Comparison of ENCODE assay signal across 23 cellular contexts in genomic region chrX:155949098-155949497, GRCh38. TPM values are rescaled to one million over a fixed set of nuclear protein-coding genes. Genes with fewer than 3 reads are reported as not detected.
A peak's percentile ranks its signal among the peaks of the same experiment; 100 is the strongest.
DNase-seq lines count a peak whose midpoint lies in the region; FAIRE-seq and TF ChIP-seq lines count a peak whose summit lies in the region.
"Had no signal": no experiment of that assay in that cellular context is flagged by ENCODE, and none has a peak within 500 bp of the region (broad histone marks: within the 10 kb centered on the region; RNA-seq: fewer than 3 reads in every experiment).

No MANE protein-coding gene starts in this region.

- no peak overlapping the region for H3K4me2 ChIP-seq in keratinocyte (ENCODE audit: control insufficient read depth, extremely low read depth, insufficient read depth, low read depth, low read length)
- H3K4me2 ChIP-seq: BLaER1 had no signal

- TF ChIP-seq CTCF in bronchial epithelial cell (IDR thresholded peaks at IDR 0.05; ENCODE audit: insufficient read depth, low read length, severe bottlenecking) (no peak), keratinocyte (optimal IDR thresholded peaks at IDR 0.05 in 1 of 3, IDR thresholded peaks at IDR 0.05 in 1 of 3, conservative IDR thresholded peaks at IDR 0.05 in 1 of 3; ENCODE audit: extremely low read depth in 1 of 3, insufficient read depth in 2 of 3, low read length in 3 of 3) (no peak), lower leg skin (IDR thresholded peaks at IDR 0.05) (no peak), tibial nerve (IDR thresholded peaks at IDR 0.05) (no peak)

- no peak overlapping the region for H3K27ac Mint-ChIP-seq in T-helper 2 cell treated with Interferon-gamma antibody and Interleukin-4, amounts not matched to agents 5 μg/mL and 100 μg/mL, for 36 hours
- H3K27ac Mint-ChIP-seq: CD4-positive, alpha-beta T cell had no signal

- no peaks in the 10 kb centered on the region for H4K20me1 ChIP-seq in keratinocyte (ENCODE audit: control insufficient read depth, extremely low read depth, insufficient read depth, low read length)
- H4K20me1 ChIP-seq: BLaER1 had no signal

- no peaks in the 10 kb centered on the region for H3K9me1 ChIP-seq in keratinocyte (ENCODE audit: control insufficient read depth, extremely low read depth, insufficient read depth, low read length)

- H3K79me2 ChIP-seq in keratinocyte (ENCODE audit: control insufficient read depth, insufficient read depth, low read length), result no peaks in the 10 kb centered on the region

- H2AFZ ChIP-seq in keratinocyte (ENCODE audit: control insufficient read depth, low read length), result no peak overlapping the region

- H3K36me3 ChIP-seq in bronchial epithelial cell (ENCODE audit: control insufficient read depth, insufficient read depth, low read length) (no peaks in the 10 kb centered on the region), keratinocyte (ENCODE audit: control insufficient read depth in 2 of 2, extremely low read depth in 1 of 2, insufficient read depth in 2 of 2, low read length in 2 of 2) (no peaks in the 10 kb centered on the region), tibial nerve (peaks cover 0 to 15% (median 0%) of the 10 kb centered on the region in 3 donors)

- H3K4me1 Mint-ChIP-seq in T-helper 2 cell treated with Interferon-gamma antibody and Interleukin-4, amounts not matched to agents 5 μg/mL and 100 μg/mL, for 36 hours (ENCODE audit: low read depth), result no peaks in the 10 kb centered on the region

- H3K27me3 ChIP-seq in bronchial epithelial cell (ENCODE audit: control insufficient read depth, insufficient read depth, low read length), result no peaks in the 10 kb centered on the region
- no peaks in the 10 kb centered on the region for H3K27me3 ChIP-seq in keratinocyte (ENCODE audit: control insufficient read depth, extremely low read depth, insufficient read depth, low read length)
- no peaks in the 10 kb centered on the region for H3K27me3 ChIP-seq in tibial nerve

- H3K9me3 ChIP-seq in keratinocyte (ENCODE audit: control insufficient read depth, low read depth, low read length), result no peaks in the 10 kb centered on the region
- no peaks in the 10 kb centered on the region for H3K9me3 ChIP-seq in tibial nerve
- H3K9me3 ChIP-seq: BLaER1 had no signal

- no peak for TF ChIP-seq EP300 in tibial nerve (IDR thresholded peaks at IDR 0.05)

- peaks cover 7% of the 10 kb centered on the region for H3K36me3 Mint-ChIP-seq in T-helper 2 cell treated with Interferon-gamma antibody and Interleukin-4, amounts not matched to agents 5 μg/mL and 100 μg/mL, for 36 hours (ENCODE audit: low read depth)

- no peak overlapping the region for H3K4me3 Mint-ChIP-seq in T-helper 2 cell treated with Interferon-gamma antibody and Interleukin-4, amounts not matched to agents 5 μg/mL and 100 μg/mL, for 36 hours
- H3K4me3 Mint-ChIP-seq: CD4-positive, alpha-beta T cell had no signal

- 42 to 47% methylated on average over 2 of the region's 2 CpGs for WGBS in lower leg skin, 2 donors
- WGBS in tibial nerve, 2 donors, result 53 to 55% methylated on average over 2 of the region's 2 CpGs

- no peak overlapping the region for H3K4me3 ChIP-seq in bronchial epithelial cell (ENCODE audit: low read depth, low read length)
- no peak overlapping the region for H3K4me3 ChIP-seq in keratinocyte (ENCODE audit: control insufficient read depth in 2 of 3, extremely low read depth in 1 of 3, insufficient read depth in 2 of 3, low read depth in 1 of 3, low read length in 3 of 3)
- H3K4me3 ChIP-seq in lower leg skin (ENCODE audit: low read depth, poor library complexity, severe bottlenecking), result no peak overlapping the region
- no peak overlapping the region for H3K4me3 ChIP-seq in tibial nerve
- H3K4me3 ChIP-seq: BLaER1 had no signal

- no peaks in the 10 kb centered on the region for H3K27me3 Mint-ChIP-seq in T-helper 2 cell treated with Interferon-gamma antibody and Interleukin-4, amounts not matched to agents 5 μg/mL and 100 μg/mL, for 36 hours (ENCODE audit: low read depth)
- H3K27me3 Mint-ChIP-seq: CD4-positive, alpha-beta T cell had no signal

- TF ChIP-seq POLR2A in lower leg skin (IDR thresholded peaks at IDR 0.05) (no peak), tibial nerve (IDR thresholded peaks at IDR 0.05) (no peak)

- intact Hi-C loops in lower leg skin (cut with DNase I; ENCODE audit: low total_unique reads), result no loop called here

- FAIRE-seq in bronchial epithelial cell (lab: Jason Lieb, UNC), result no peak
- peak; percentile 79 for FAIRE-seq in keratinocyte (lab: Jason Lieb, UNC)
- FAIRE-seq: H54, RCC 7860 had no signal

- H3K9me3 Mint-ChIP-seq in T-helper 2 cell treated with Interferon-gamma antibody and Interleukin-4, amounts not matched to agents 5 μg/mL and 100 μg/mL, for 36 hours, result no peaks in the 10 kb centered on the region

- peak overlapping the region; percentile 3 for H3K27ac ChIP-seq in keratinocyte (ENCODE audit: control insufficient read depth, insufficient read depth, low read length)
- no peak overlapping the region for H3K27ac ChIP-seq in tibial nerve
- H3K27ac ChIP-seq: 22Rv1, BLaER1 had no signal

- H3K4me1 ChIP-seq in keratinocyte (ENCODE audit: control insufficient read depth, extremely low read depth, insufficient read depth, low read length) (peaks cover 8% of the 10 kb centered on the region), tibial nerve (no peaks in the 10 kb centered on the region)
- H3K4me1 ChIP-seq: BLaER1 had no signal

- DNase-seq in DMS 273 (lab: John Stamatoyannopoulos, UW; ENCODE audit: unreplicated experiment) (peak; percentile 21), DMS 273 treated with DMSO at 0.1 percent for 48 hours (lab: John Stamatoyannopoulos, UW) (no peak), NCI-H2171 treated with DMSO at 0.1 percent for 48 hours (lab: John Stamatoyannopoulos, UW) (peak; percentile 77), bronchial epithelial cell (ENCODE audit: low read depth) (peak; percentile 80), keratinocyte (ENCODE audit: low read depth, low spot score) (peak; percentile 13), lower leg skin (ENCODE audit: low spot score in 2 of 2) (no peak), tibial nerve (ENCODE audit: low spot score in 2 of 2) (no peak)
- no peak for DNase-seq in T-helper 2 cell treated with Interferon-gamma antibody and Interleukin-4, amounts not matched to agents 5 μg/mL and 100 μg/mL, for 36 hours (ENCODE audit: low spot score)
- DNase-seq: ACHN; Calu3; CD4-positive, alpha-beta T cell; DMS53; Karpas-422; NCI-H1436; NCI-H187 treated with DMSO at 0.1 percent for 48 hours; NCI-H526; OCI-M1; Right ventricle myocardium superior had no signal

- dilution Hi-C loops in keratinocyte (cut with MboI; ENCODE audit: extremely low pct_ligation_motif_present, low sequenced_read_pairs), result no loop called here

- H3K9ac ChIP-seq in keratinocyte (ENCODE audit: control insufficient read depth, extremely low read depth, insufficient read depth, low read length), result no peak overlapping the region
- H3K9ac ChIP-seq: BLaER1 had no signal

RNA-seq across cellular contexts. Expression of gene IL9R, which starts 48.4 kb away (rescaled TPM):
- 0.13 TPM in 1 of 2 replicates, not detected in the other for total RNA-seq in bronchial epithelial cell
- 0.35 to 0.45 TPM (median 0.40 TPM) in 3 replicates for polyA plus RNA-seq in keratinocyte
- polyA plus RNA-seq in keratinocyte (2011; ENCODE audit: low read depth), result not detected
- polyA plus RNA-seq in keratinocyte (2011; cell fraction: cytosol; rRNA removed), result 0.43 and 0.57 TPM in 2 replicates
- polyA plus RNA-seq in keratinocyte (2011; cell fraction: nucleus; rRNA removed), result 0.61 and 2.4 TPM in 2 replicates
- polyA plus RNA-seq in keratinocyte (2012; ENCODE audit: low replicate concordance), result 0.13 and 0.33 TPM in 2 replicates
- 0.62 to 1.2 TPM (median 1.0 TPM) in 3 replicates for polyA minus RNA-seq in keratinocyte
- polyA minus RNA-seq in keratinocyte (2011; cell fraction: cytosol; rRNA and poly(A)+ RNA removed), result not detected
- polyA minus RNA-seq in keratinocyte (2011; cell fraction: nucleus; rRNA and poly(A)+ RNA removed), result 0.74 and 0.78 TPM in 2 replicates
- under 1 TPM in 2 of 4 donors, not detected in 2; 0.26 to 0.27 TPM for total RNA-seq in lower leg skin
- total RNA-seq in tibial nerve, result under 1 TPM in 2 of 4 donors, not detected in 2; 0.39 to 0.44 TPM
- total RNA-seq: Calu3, M059J, Right ventricle myocardium superior had no signal

Comparison
In these comparisons a context has a peak if more than half of its experiments do, and no peak if none do; other contexts are left out.
1. DNase-seq: peak in DMS 273 (single experiment), NCI-H2171 treated with DMSO at 0.1 percent for 48 hours (single experiment), bronchial epithelial cell (single experiment) and keratinocyte (single experiment); none in DMS 273 treated with DMSO at 0.1 percent for 48 hours (single experiment), lower leg skin (0 of 2), tibial nerve (0 of 2) and T-helper 2 cell treated with Interferon-gamma antibody and Interleukin-4, amounts not matched to agents 5 μg/mL and 100 μg/mL, for 36 hours (single experiment).